12 cellular contexts compared by ENCODE assay signal in the genomic region with DNA sequence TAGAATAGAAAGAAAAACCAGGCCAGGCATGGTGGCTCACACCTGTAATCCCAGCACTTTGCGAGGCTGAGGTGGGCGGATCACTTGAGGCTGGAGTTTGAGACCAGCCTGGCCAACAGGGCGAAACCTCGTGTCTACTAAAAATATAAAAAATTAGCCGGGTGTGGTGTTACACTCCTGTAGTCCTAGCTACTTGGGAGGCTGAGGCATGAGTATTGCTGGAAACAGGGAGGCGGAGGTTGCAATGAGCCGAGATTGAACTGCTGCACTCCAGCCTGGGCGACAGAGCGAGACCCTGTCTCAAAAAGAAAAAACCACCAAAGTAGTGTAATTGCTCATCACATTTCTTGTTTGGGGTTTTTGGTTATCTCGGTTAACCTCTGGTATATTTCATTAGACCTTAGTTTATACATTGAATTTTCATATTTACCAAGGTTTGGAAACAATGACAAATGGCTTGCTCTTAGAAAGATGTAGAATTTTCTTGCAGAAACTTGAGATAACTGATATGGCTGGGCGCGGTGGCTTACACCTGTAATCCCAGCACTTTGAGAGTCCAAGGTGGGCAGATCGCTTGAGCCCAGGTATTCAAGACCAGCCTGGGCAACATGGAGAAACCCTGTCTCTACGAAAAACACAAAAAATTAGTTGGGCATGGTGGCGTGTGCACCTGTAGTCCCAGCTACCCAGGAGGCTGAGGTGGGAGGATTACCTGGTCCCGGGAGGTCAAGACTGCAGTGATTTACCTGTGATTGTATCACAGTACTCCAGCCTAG. TPM values are rescaled to one million over a fixed set of nuclear protein-coding genes. Genes with fewer than 3 reads are reported as not detected.
DNase-seq lines count a peak whose midpoint lies in the region; ATAC-seq and TF ChIP-seq lines count a peak whose summit lies in the region.
"Had no signal": no experiment of that assay in that cellular context is flagged by ENCODE, and none has a peak within 500 bp of the region (broad histone marks: within the 10 kb centered on the region; RNA-seq: fewer than 3 reads in every experiment).

No MANE protein-coding gene starts in this region.

- no peak for TF ChIP-seq EP300 in sigmoid colon (IDR thresholded peaks at IDR 0.05)

- H3K4me1 Mint-ChIP-seq in WTC11: peaks cover 7% of the 10 kb centered on the region

- peaks cover 27% of the 10 kb centered on the region for H3K36me3 ChIP-seq in GM23248 (ENCODE audit: low read depth)
- peaks cover 0 to 11% (median 4%) of the 10 kb centered on the region in 4 donors for H3K36me3 ChIP-seq in sigmoid colon
- H3K36me3 ChIP-seq in WERI-Rb-1: peaks cover 36% of the 10 kb centered on the region

- H3K27ac Mint-ChIP-seq in WTC11: peak overlapping the region; percentile 15; the same call in 1 of the 2 replicates

- DNase-seq in stimulated activated CD4-positive, alpha-beta T cell treated with anti-CD3 and anti-CD28 coated beads, Interleukin-15, amount 100 ng/mL, for 24 hours: peak; percentile 17
- DNase-seq in stimulated activated CD4-positive, alpha-beta T cell treated with anti-CD3 and anti-CD28 coated beads, Interleukin-4, amount 100 ng/mL, for 1 hour: no peak
- DNase-seq in WTC11 (ENCODE audit: low spot score) (no peak), GM23248 (no peak), superior temporal gyrus (ENCODE audit: extremely low spot score) (no peak), sigmoid colon (no peak), WERI-Rb-1 (no peak)
- DNase-seq: brain microvascular endothelial cell, IMR-90 had no signal

- H3K27me3 Mint-ChIP-seq in WTC11 (ENCODE audit: low read depth): no peaks in the 10 kb centered on the region

- no peak for TF ChIP-seq POLR2A in sigmoid colon (IDR thresholded peaks at IDR 0.05)

- ATAC-seq in HG02759 (IDR thresholded peaks at IDR 0.05; ENCODE audit: unreplicated experiment): peak; percentile 88
- no peak for ATAC-seq in WTC11
- ATAC-seq: gastroesophageal sphincter had no signal

- POLR2A ChIA-PET in WTC11 (lab: Charles Lee): no interaction called here

- no peaks in the 10 kb centered on the region for H3K9me3 Mint-ChIP-seq in WTC11

- CTCF ChIA-PET in WTC11 (lab: Charles Lee): no interaction called here

- no peak overlapping the region for H3K9ac ChIP-seq in GM23248
- H3K9ac ChIP-seq: BLaER1 treated with 17β-estradiol and CSF1 and Interleukin-3, amounts not matched to agents 10 nM and 100 nM had no signal

- peaks cover 12% of the 10 kb centered on the region for H3F3A ChIP-seq in GM23248 (ENCODE audit: insufficient read depth)

- H2AFZ ChIP-seq in GM23248: no peak overlapping the region

- H3K9me3 ChIP-seq in GM23248 (ENCODE audit: low read depth) (no peaks in the 10 kb centered on the region), sigmoid colon (no peaks in the 10 kb centered on the region), WERI-Rb-1 (ENCODE audit: severe bottlenecking) (no peaks in the 10 kb centered on the region)
- H3K9me3 ChIP-seq: BLaER1 treated with 17β-estradiol and CSF1 and Interleukin-3, amounts not matched to agents 10 nM and 100 nM; gastroesophageal sphincter had no signal

- in situ Hi-C loops in GM23248 (cut with MboI): no loop called here

- 0 out of 2 replicates have a peak, but pooled peaks cover 5% of the 10 kb centered on the region for H4K20me1 ChIP-seq in GM23248 (ENCODE audit: insufficient read depth)

- no peak overlapping the region for H3K4me3 ChIP-seq in GM23248
- no peak overlapping the region for H3K4me3 ChIP-seq in sigmoid colon
- H3K4me3 ChIP-seq in WERI-Rb-1 (ENCODE audit: low read depth, low read length): no peak overlapping the region
- H3K4me3 ChIP-seq: BLaER1 treated with 17β-estradiol and CSF1 and Interleukin-3, amounts not matched to agents 10 nM and 100 nM; gastroesophageal sphincter had no signal

- no peak overlapping the region for H3K4me3 Mint-ChIP-seq in WTC11

- peaks cover 27% of the 10 kb centered on the region for H3K36me3 Mint-ChIP-seq in WTC11

- 91 to 93% methylated on average over 16 of the region's 16 CpGs for WGBS in GM23248 (ENCODE audit: low coverage in 1 of 2, low lambda C conversion rate in 2 of 2, missing lambda C conversion rate in 2 of 2), 2 experiments
- WGBS in sigmoid colon, 2 donors: 86% methylated on average over 16 of the region's 16 CpGs

- no peak overlapping the region for H3K27ac ChIP-seq in GM23248
- H3K27ac ChIP-seq in sigmoid colon: no peak overlapping the region
- H3K27ac ChIP-seq in WERI-Rb-1: no peak overlapping the region
- H3K27ac ChIP-seq: BLaER1 treated with 17β-estradiol and CSF1 and Interleukin-3, amounts not matched to agents 10 nM and 100 nM; brain microvascular endothelial cell; gastroesophageal sphincter had no signal

- H3K9me2 ChIP-seq in GM23248 (ENCODE audit: insufficient read depth): no peaks in the 10 kb centered on the region

- H3K27me3 ChIP-seq in GM23248 (replicated peaks; ENCODE audit: insufficient read depth) (no peaks in the 10 kb centered on the region), sigmoid colon (no peaks in the 10 kb centered on the region), WERI-Rb-1 (ENCODE audit: insufficient read depth, low read depth, severe bottlenecking) (no peaks in the 10 kb centered on the region)
- H3K27me3 ChIP-seq: BLaER1 treated with 17β-estradiol and CSF1 and Interleukin-3, amounts not matched to agents 10 nM and 100 nM; brain microvascular endothelial cell; gastroesophageal sphincter had no signal

- no peaks in the 10 kb centered on the region for H3K4me1 ChIP-seq in GM23248 (ENCODE audit: insufficient read depth)
- peaks cover 0 to 23% (median 13%) of the 10 kb centered on the region in 4 donors for H3K4me1 ChIP-seq in sigmoid colon

- H3K4me2 ChIP-seq in GM23248 (ENCODE audit: unreplicated experiment): no peak overlapping the region

- no peak for TF ChIP-seq CTCF in WTC11 (IDR thresholded peaks at IDR 0.05)
- no peak for TF ChIP-seq CTCF in sigmoid colon (IDR thresholded peaks at IDR 0.05)
- TF ChIP-seq CTCF in WERI-Rb-1 (IDR thresholded peaks at IDR 0.05; ENCODE audit: low read depth, low read length): no peak

- peaks cover 100% of the 10 kb centered on the region for H3K79me2 ChIP-seq in GM23248 (ENCODE audit: insufficient read depth)

- intact Hi-C loops in sigmoid colon (cut with DNase I): no loop called here

TF ChIP-seq in WTC11, 78 proteins besides CTCF, POLR2A, EP300 and RAD21 (continues in another document):
- TF ChIP-seq, protein P1, sequence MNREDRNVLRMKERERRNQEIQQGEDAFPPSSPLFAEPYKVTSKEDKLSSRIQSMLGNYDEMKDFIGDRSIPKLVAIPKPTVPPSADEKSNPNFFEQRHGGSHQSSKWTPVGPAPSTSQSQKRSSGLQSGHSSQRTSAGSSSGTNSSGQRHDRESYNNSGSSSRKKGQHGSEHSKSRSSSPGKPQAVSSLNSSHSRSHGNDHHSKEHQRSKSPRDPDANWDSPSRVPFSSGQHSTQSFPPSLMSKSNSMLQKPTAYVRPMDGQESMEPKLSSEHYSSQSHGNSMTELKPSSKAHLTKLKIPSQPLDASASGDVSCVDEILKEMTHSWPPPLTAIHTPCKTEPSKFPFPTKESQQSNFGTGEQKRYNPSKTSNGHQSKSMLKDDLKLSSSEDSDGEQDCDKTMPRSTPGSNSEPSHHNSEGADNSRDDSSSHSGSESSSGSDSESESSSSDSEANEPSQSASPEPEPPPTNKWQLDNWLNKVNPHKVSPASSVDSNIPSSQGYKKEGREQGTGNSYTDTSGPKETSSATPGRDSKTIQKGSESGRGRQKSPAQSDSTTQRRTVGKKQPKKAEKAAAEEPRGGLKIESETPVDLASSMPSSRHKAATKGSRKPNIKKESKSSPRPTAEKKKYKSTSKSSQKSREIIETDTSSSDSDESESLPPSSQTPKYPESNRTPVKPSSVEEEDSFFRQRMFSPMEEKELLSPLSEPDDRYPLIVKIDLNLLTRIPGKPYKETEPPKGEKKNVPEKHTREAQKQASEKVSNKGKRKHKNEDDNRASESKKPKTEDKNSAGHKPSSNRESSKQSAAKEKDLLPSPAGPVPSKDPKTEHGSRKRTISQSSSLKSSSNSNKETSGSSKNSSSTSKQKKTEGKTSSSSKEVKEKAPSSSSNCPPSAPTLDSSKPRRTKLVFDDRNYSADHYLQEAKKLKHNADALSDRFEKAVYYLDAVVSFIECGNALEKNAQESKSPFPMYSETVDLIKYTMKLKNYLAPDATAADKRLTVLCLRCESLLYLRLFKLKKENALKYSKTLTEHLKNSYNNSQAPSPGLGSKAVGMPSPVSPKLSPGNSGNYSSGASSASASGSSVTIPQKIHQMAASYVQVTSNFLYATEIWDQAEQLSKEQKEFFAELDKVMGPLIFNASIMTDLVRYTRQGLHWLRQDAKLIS (CRISPR knock-in tag; IDR thresholded peaks at IDR 0.05; ENCODE audit: borderline replicate concordance): no peak
- TF ChIP-seq CREM (CRISPR knock-in tag; IDR thresholded peaks at IDR 0.05): no peak
- TF ChIP-seq, protein P2, sequence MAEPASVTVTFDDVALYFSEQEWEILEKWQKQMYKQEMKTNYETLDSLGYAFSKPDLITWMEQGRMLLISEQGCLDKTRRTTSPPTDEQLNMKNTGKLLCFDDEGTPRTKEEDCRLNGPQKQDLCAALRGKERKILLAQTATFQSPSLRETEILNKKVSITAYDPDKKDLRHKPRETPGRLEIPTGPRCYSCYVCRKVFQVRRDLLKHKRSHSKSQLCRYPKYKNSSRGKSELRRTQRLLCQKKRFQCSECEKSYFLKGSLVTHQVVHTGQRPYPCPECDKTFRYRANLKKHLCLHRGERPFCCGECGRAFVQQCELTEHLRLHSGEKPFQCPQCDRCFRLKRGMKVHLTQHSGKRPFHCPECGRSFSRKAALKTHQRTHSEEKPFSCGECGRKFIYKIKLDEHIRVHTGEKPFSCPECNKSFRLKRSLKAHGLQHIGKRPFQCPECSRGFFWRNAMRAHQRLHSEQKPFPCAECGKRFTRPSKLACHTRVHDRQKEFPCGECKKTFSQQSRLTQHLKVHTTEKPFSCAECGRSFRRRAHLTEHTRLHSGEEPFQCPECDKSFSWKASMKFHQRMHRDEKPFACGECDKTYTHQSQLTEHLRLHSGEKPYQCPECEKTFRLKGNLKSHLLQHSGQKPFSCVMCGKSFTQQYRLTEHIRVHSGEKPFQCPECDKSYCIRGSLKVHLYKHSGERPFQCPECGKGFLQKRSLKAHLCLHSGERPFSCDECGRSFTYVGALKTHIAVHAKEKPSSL (CRISPR knock-in tag; conservative IDR thresholded peaks at IDR 0.05): no peak
- TF ChIP-seq, protein P3, sequence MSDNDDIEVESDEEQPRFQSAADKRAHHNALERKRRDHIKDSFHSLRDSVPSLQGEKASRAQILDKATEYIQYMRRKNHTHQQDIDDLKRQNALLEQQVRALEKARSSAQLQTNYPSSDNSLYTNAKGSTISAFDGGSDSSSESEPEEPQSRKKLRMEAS (CRISPR knock-in tag; IDR thresholded peaks at IDR 0.05): no peak

RNA-seq across cellular contexts. Expression of a gene that starts 14.2 kb away (rescaled TPM):
- total RNA-seq in WTC11 (2021) (35.8 to 43.4 TPM (median 36.4 TPM) in 3 replicates), sigmoid colon (10 to 100 TPM; 50.2 to 60.6 (median 55.2) TPM)
- total RNA-seq in GM23248 (2014; rRNA removed; shearing (Covaris generic)): 47.7 and 50.0 TPM in 2 replicates
- polyA plus RNA-seq in GM23248 (2016; fragmentation: Nextera tagmentation; extraction: Ambion mirVana) (28.5 and 31.0 TPM in 2 replicates), sigmoid colon (10 to 100 TPM; 16.3 to 26.6 (median 21.0) TPM)
